9 cellular contexts compared by ENCODE assay signal in the genomic region with DNA sequence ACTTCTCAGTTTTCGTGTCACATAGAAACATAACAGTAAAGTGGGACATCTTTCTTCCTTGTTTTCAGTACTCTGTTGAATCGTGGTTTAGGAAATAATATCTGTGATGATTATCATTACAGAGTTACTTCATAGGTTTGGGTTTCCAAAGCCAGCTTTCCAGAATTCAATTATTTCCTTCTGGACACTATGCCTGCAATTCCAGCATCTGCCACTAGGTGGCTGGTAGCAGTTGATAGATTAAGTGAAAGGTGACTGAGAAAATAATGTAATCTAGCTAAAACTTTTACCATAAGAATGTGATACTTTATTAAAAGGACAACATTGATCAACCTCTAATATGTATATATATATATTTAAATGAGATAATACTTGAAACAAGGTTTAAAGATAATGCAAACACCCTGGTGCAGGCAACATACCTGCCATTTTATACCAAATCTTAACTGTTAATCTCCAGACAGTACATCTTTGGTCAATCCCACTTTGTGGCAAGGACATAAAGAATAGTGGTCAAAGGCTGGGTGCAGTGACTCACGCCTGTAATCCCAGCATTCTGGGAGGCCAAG.
A peak's percentile ranks its signal among the peaks of the same experiment; 100 is the strongest.
DNase-seq lines count a peak whose midpoint lies in the region; ATAC-seq and TF ChIP-seq lines count a peak whose summit lies in the region.
"Had no signal": no experiment of that assay in that cellular context is flagged by ENCODE, and none has a peak within 500 bp of the region (broad histone marks: within the 10 kb centered on the region; RNA-seq: fewer than 3 reads in every experiment).

No MANE protein-coding gene starts in this region.

- H3K4me3 ChIP-seq in Panc1 (ENCODE audit: low read depth in 2 of 2, low read length in 2 of 2): no peak overlapping the region
- H3K4me3 ChIP-seq in esophagus squamous epithelium: no peak overlapping the region

- no TSS peak for BruUV-seq in Panc1 (replicated peaks; lab: Mats Ljungman, UMichigan)

- peaks cover 12% of the 10 kb centered on the region for H3K4me1 ChIP-seq in Panc1 (ENCODE audit: control insufficient read depth, insufficient read depth, low read length)
- H3K4me1 ChIP-seq in esophagus squamous epithelium: peaks cover 23 to 71% (median 44%) of the 10 kb centered on the region in 3 donors

- in situ Hi-C loops in Panc1 (cut with HindIII; ENCODE audit: low pct_unique_long_range_greater_than_20kb, low sequenced_read_pairs): no loop called here

- H3K9me3 ChIP-seq in Panc1 (ENCODE audit: control insufficient read depth, insufficient read depth, low read depth, low read length) (no peaks in the 10 kb centered on the region; the same call in 1 of the 2 replicates), esophagus squamous epithelium (no peaks in the 10 kb centered on the region)

- no peaks in the 10 kb centered on the region for H3K36me3 ChIP-seq in Panc1 (ENCODE audit: control insufficient read depth, insufficient read depth, low read length)
- H3K36me3 ChIP-seq in esophagus squamous epithelium: peaks cover 0 to 22% (median 0%) of the 10 kb centered on the region in 3 donors

- H3K27me3 ChIP-seq in Panc1 (ENCODE audit: control insufficient read depth, insufficient read depth, low read length): no peaks in the 10 kb centered on the region
- H3K27me3 ChIP-seq in esophagus squamous epithelium: no peaks in the 10 kb centered on the region

- POLR2A ChIA-PET in Panc1 (lab: Charles Lee): interaction anchor here (0.6 kb wide), 1 partner anchor 66 kb away, joined by 8 read pairs; no protein-coding TSS in a partner anchor

- H3K27ac ChIP-seq in Panc1 (ENCODE audit: low read length) (no peak overlapping the region), esophagus squamous epithelium (peak overlapping the region in 3 of 4 donors; percentile 83 to 95 (median 88))

- no peak for ATAC-seq in activated CD4-positive, CD25-positive, alpha-beta regulatory T cell treated with anti-CD3 and anti-CD28 coated beads, Interleukin-2, amount 50 U/mL, for 24 hours
- no peak for ATAC-seq in Panc1

- TF ChIP-seq POLR2A in esophagus squamous epithelium (IDR thresholded peaks at IDR 0.05): no peak

- peak; percentile 61 for DNase-seq in activated CD4-positive, CD25-positive, alpha-beta regulatory T cell treated with anti-CD3 and anti-CD28 coated beads, Interleukin-2, amount 50 U/mL, for 72 hours
- no peak for DNase-seq in Panc1 (ENCODE audit: low read depth, low spot score)
- no peak for DNase-seq in esophagus squamous epithelium (lab: John Stamatoyannopoulos, UW)
- DNase-seq in stimulated activated CD4-positive, alpha-beta T cell treated with anti-CD3 and anti-CD28 coated beads, Interleukin-2, amount 100 ng/mL, for 24 hours: peak; percentile 57 to 74
- DNase-seq in dedifferentiated amniotic fluid mesenchymal stem cell (ENCODE audit: extremely low spot score): no peak
- DNase-seq in DMS153 treated with DMSO at 0.1 percent for 48 hours (lab: John Stamatoyannopoulos, UW; ENCODE audit: unreplicated experiment): no peak
- DNase-seq in GF-D8 (lab: John Stamatoyannopoulos, UW): no peak
- DNase-seq: Right ventricle myocardium superior had no signal

- CTCF ChIA-PET in Panc1 (lab: Charles Lee): interaction anchor here (0.5 to 1.5 kb wide), 5 partner anchors 11 to 405 kb away, joined by 3 to 10 read pairs (median 4); no protein-coding TSS in a partner anchor

- peak; percentile 87 for TF ChIP-seq CTCF in Panc1 (IDR thresholded peaks at IDR 0.05)
- peak; percentile 17 to 90 (median 73) for TF ChIP-seq CTCF in esophagus squamous epithelium (IDR thresholded peaks at IDR 0.05)

- intact Hi-C loops in Panc1 (cut with micrococcal nuclease; ENCODE audit: unreplicated experiment): no loop called here
- intact Hi-C loops in esophagus squamous epithelium (cut with DNase I): no loop called here

- WGBS in esophagus squamous epithelium, 2 donors: 66 to 85% methylated on average over 3 of the region's 3 CpGs

Comparison
In these comparisons a context has a peak if more than half of its experiments do, and no peak if none do; other contexts are left out.
1. DNase-seq: peak in activated CD4-positive, CD25-positive, alpha-beta regulatory T cell treated with anti-CD3 and anti-CD28 coated beads, Interleukin-2, amount 50 U/mL, for 72 hours (single experiment) and stimulated activated CD4-positive, alpha-beta T cell treated with anti-CD3 and anti-CD28 coated beads, Interleukin-2, amount 100 ng/mL, for 24 hours (2 of 2); none in Panc1 (single experiment), esophagus squamous epithelium (single experiment), dedifferentiated amniotic fluid mesenchymal stem cell (single experiment), DMS153 treated with DMSO at 0.1 percent for 48 hours (single experiment) and GF-D8 (single experiment).